ENCODE assay signal across 32 cellular contexts in the genomic region with DNA sequence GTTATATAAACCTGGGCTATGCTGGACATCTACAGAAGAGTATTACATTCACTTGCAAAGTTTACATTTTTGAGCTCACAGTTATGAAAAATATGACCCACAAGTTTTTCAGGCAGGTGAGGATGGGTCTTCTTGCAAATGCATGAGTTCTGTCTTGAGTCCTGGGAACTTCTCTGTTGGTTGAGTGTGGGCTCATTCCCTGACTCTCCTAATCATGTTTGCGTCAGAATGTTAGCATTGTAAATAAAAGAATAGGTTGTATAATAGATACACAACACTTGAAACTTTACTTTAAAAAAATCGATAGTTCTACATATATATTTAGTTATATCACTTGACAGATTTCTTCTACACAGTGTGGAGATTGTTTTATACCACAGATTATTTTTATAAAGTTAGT. TPM values are rescaled to one million over a fixed set of nuclear protein-coding genes. Genes with fewer than 3 reads are reported as not detected.
DNase-seq lines count a peak whose midpoint lies in the region; ATAC-seq, FAIRE-seq and TF ChIP-seq lines count a peak whose summit lies in the region.
"Had no signal": no experiment of that assay in that cellular context is flagged by ENCODE, and none has a peak within 500 bp of the region (broad histone marks: within the 10 kb centered on the region; RNA-seq: fewer than 3 reads in every experiment).

No MANE protein-coding gene starts in this region.

- ATAC-seq in pancreas, result peak; percentile 52 to 78 (median 60)
- ATAC-seq: A549; CD8-positive, alpha-beta T cell had no signal

- no peaks in the 10 kb centered on the region for H3K4me1 Mint-ChIP-seq in activated naive CD4-positive, alpha-beta T cell treated with anti-CD3 and anti-CD28 coated beads, Interleukin-2, amount 10 ng/mL, durations not matched to agents 7 days and 5 days
- H3K4me1 Mint-ChIP-seq: CD14-positive monocyte; CD4-positive, CD25-positive, alpha-beta regulatory T cell; CD8-positive, alpha-beta memory T cell had no signal

- no peak for TF ChIP-seq CTCF in pancreas (IDR thresholded peaks at IDR 0.05)

- no peak for FAIRE-seq in pancreas (lab: Jason Lieb, UNC)
- FAIRE-seq: A204.1, A549, D721Med had no signal

- H3K36me3 ChIP-seq in pancreas, result no peaks in the 10 kb centered on the region
- H3K36me3 ChIP-seq: BE2C had no signal

- no peak overlapping the region for H3K4me3 ChIP-seq in pancreas
- H3K4me3 ChIP-seq: A549; BLaER1; BLaER1 treated with 17β-estradiol and CSF1 and Interleukin-3, amounts not matched to agents 10 nM and 100 nM had no signal

- no peaks in the 10 kb centered on the region for H3K36me3 Mint-ChIP-seq in activated naive CD4-positive, alpha-beta T cell treated with anti-CD3 and anti-CD28 coated beads, Interleukin-2, amount 10 ng/mL, durations not matched to agents 7 days and 5 days
- H3K36me3 Mint-ChIP-seq: CD14-positive monocyte; CD4-positive, CD25-positive, alpha-beta regulatory T cell had no signal

- H3K9me3 ChIP-seq in pancreas, result no peaks in the 10 kb centered on the region
- H3K9me3 ChIP-seq: A549; BE2C; BLaER1; BLaER1 treated with 17β-estradiol and CSF1 and Interleukin-3, amounts not matched to agents 10 nM and 100 nM; Caco-2 had no signal

- intact Hi-C loops in pancreas (cut with DNase I), result loop anchor here in 1 of 3 donors (10.0 kb wide), 1 partner anchor 374 kb away; no protein-coding TSS in a partner anchor

- CTCF ChIA-PET in activated naive CD4-positive, alpha-beta T cell treated with anti-CD3 and anti-CD28 coated beads, Interleukin-2, amount 10 ng/mL, durations not matched to agents 7 days and 5 days (lab: Charles Lee), result interaction anchor here (1.7 kb wide), 1 partner anchor 142 kb away, joined by 5 read pairs; a partner anchor contains a TSS

- DNase-seq in activated naive CD4-positive, alpha-beta T cell treated with anti-CD3 and anti-CD28 coated beads, Interleukin-2, amount 10 ng/mL, durations not matched to agents 7 days and 5 days, result no peak
- DNase-seq in activated naive CD4-positive, alpha-beta T cell (lab: John Stamatoyannopoulos, UW), result no peak
- no peak for DNase-seq in pancreas
- DNase-seq in activated CD8-positive, alpha-beta memory T cell treated with anti-CD3 and anti-CD28 coated beads for 24 hours, result no peak
- DNase-seq: 8988T; ACHN; AML-193; BE2C; Caco-2; Calu3; CD4-positive, alpha-beta memory T cell; CD4-positive, alpha-beta T cell; CD4-positive, CD25-positive, alpha-beta regulatory T cell; CD8-positive, alpha-beta memory T cell; CD8-positive, alpha-beta T cell; COR-L47; DMS 273 treated with DMSO at 0.1 percent for 48 hours; DMS153; DMS53; DMS79; DMS79 treated with DMSO at 0.1 percent for 48 hours; DND-41; EL had no signal

- H3K27me3 ChIP-seq in pancreas, result no peaks in the 10 kb centered on the region
- H3K27me3 ChIP-seq: BE2C; BLaER1; BLaER1 treated with 17β-estradiol and CSF1 and Interleukin-3, amounts not matched to agents 10 nM and 100 nM had no signal

- WGBS in pancreas, 2 donors, result 45 to 47% methylated on average over 2 of the region's 2 CpGs

- no peaks in the 10 kb centered on the region for H3K9me3 Mint-ChIP-seq in activated naive CD4-positive, alpha-beta T cell treated with anti-CD3 and anti-CD28 coated beads, Interleukin-2, amount 10 ng/mL, durations not matched to agents 7 days and 5 days
- H3K9me3 Mint-ChIP-seq: CD14-positive monocyte; CD4-positive, alpha-beta memory T cell; CD4-positive, alpha-beta T cell; CD4-positive, CD25-positive, alpha-beta regulatory T cell; CD8-positive, alpha-beta memory T cell; CD8-positive, alpha-beta T cell had no signal

- H3K27ac Mint-ChIP-seq in activated naive CD4-positive, alpha-beta T cell treated with anti-CD3 and anti-CD28 coated beads, Interleukin-2, amount 10 ng/mL, durations not matched to agents 7 days and 5 days, result peak overlapping the region; percentile 19
- H3K27ac Mint-ChIP-seq: B cell; CD14-positive monocyte; CD4-positive, alpha-beta T cell; CD4-positive, CD25-positive, alpha-beta regulatory T cell; CD8-positive, alpha-beta T cell had no signal

- no peak overlapping the region for H3K4me3 Mint-ChIP-seq in activated naive CD4-positive, alpha-beta T cell treated with anti-CD3 and anti-CD28 coated beads, Interleukin-2, amount 10 ng/mL, durations not matched to agents 7 days and 5 days
- H3K4me3 Mint-ChIP-seq: B cell; CD14-positive monocyte; CD4-positive, alpha-beta memory T cell; CD4-positive, alpha-beta T cell; CD4-positive, CD25-positive, alpha-beta regulatory T cell; CD8-positive, alpha-beta memory T cell; CD8-positive, alpha-beta T cell had no signal

- H3K4me1 ChIP-seq in pancreas, result peaks cover 0 to 11% (median 0%) of the 10 kb centered on the region in 3 donors
- H3K4me1 ChIP-seq: A549, BE2C, Caco-2 had no signal

- H3K27ac ChIP-seq in pancreas, result no peak overlapping the region
- H3K27ac ChIP-seq: 22Rv1; A549; BLaER1; BLaER1 treated with 17β-estradiol and CSF1 and Interleukin-3, amounts not matched to agents 10 nM and 100 nM; C4-2B had no signal

- H3K27me3 Mint-ChIP-seq in activated naive CD4-positive, alpha-beta T cell treated with anti-CD3 and anti-CD28 coated beads, Interleukin-2, amount 10 ng/mL, durations not matched to agents 7 days and 5 days, result no peaks in the 10 kb centered on the region
- H3K27me3 Mint-ChIP-seq: B cell; CD4-positive, alpha-beta memory T cell; CD4-positive, alpha-beta T cell; CD4-positive, CD25-positive, alpha-beta regulatory T cell; CD8-positive, alpha-beta memory T cell had no signal

RNA-seq across cellular contexts. Expression of a gene that starts 7.2 kb away (rescaled TPM):
- 1 to 10 TPM; 3.7 to 6.6 (median 4.3) TPM for total RNA-seq in pancreas
- polyA plus RNA-seq in pancreas, result 10 to 100 TPM in 1 of 2 donors, 1 to 10 TPM in 1; 6.4 to 10.3 TPM

RNA-seq across cellular contexts. Expression of a gene that starts 35.3 kb away (rescaled TPM):
- 10 to 100 TPM in 1 of 6 donors, 1 to 10 TPM in 5; 4.1 to 10.9 (median 5.8) TPM for total RNA-seq in pancreas
- polyA plus RNA-seq in pancreas, result 1 to 10 TPM; 1.3 to 2.1 TPM
